8 cellular contexts compared by ENCODE assay signal in genomic region chr6:136792945-136793289, GRCh38. TPM values are rescaled to one million over a fixed set of nuclear protein-coding genes. Genes with fewer than 3 reads are reported as not detected.
A peak's percentile ranks its signal among the peaks of the same experiment; 100 is the strongest.
DNase-seq lines count a peak whose midpoint lies in the region; ATAC-seq and TF ChIP-seq lines count a peak whose summit lies in the region.

No MANE protein-coding gene starts in this region.

- H3K9ac ChIP-seq in HUES64 (ENCODE audit: low read depth, low read length), result peak overlapping the region; percentile 67

- peak overlapping the region; percentile 89 for H2AFZ ChIP-seq in OCI-LY7 (ENCODE audit: low read length)

- H3K36me3 ChIP-seq in HUES64 (ENCODE audit: insufficient read depth, low read length), result no peaks in the 10 kb centered on the region
- 0 out of 2 replicates have a peak, but pooled peaks cover 5% of the 10 kb centered on the region for H3K36me3 ChIP-seq in OCI-LY7 (ENCODE audit: insufficient read depth, low read length)
- no peaks in the 10 kb centered on the region for H3K36me3 ChIP-seq in esophagus (ENCODE audit: control insufficient read depth in 2 of 2, insufficient read depth in 2 of 2, low read length in 1 of 2)
- no peaks in the 10 kb centered on the region for H3K36me3 ChIP-seq in muscle layer of duodenum (ENCODE audit: control insufficient read depth in 1 of 2, insufficient read depth in 2 of 2, low read length in 2 of 2)

- peaks cover 48% of the 10 kb centered on the region for H3K27me3 ChIP-seq in HUES64 (ENCODE audit: insufficient read depth, low read length)
- no peaks in the 10 kb centered on the region for H3K27me3 ChIP-seq in esophagus (ENCODE audit: control insufficient read depth in 1 of 2, insufficient read depth in 2 of 2, low read length in 2 of 2)
- no peaks in the 10 kb centered on the region for H3K27me3 ChIP-seq in muscle layer of duodenum (ENCODE audit: low read depth, low read length)

- POLR2A ChIA-PET in OCI-LY7 (lab: Charles Lee), result interaction anchor here (0.6 to 9.6 kb wide), 10 partner anchors 9 to 151 kb away, joined by 3 to 156 read pairs (median 8); no protein-coding TSS in a partner anchor

- peak overlapping the region; percentile 68 for H3K4me3 ChIP-seq in HUES64 (ENCODE audit: low read length)
- H3K4me3 ChIP-seq in OCI-LY7 (ENCODE audit: low read depth, low read length, poor library complexity, severe bottlenecking), result peak overlapping the region; percentile 94
- H3K4me3 ChIP-seq in esophagus (ENCODE audit: low read depth in 1 of 2, low read length in 2 of 2), result peak overlapping the region; percentile 81 to 96
- H3K4me3 ChIP-seq in muscle layer of duodenum (ENCODE audit: low read depth in 1 of 2, low read length in 2 of 2), result peak overlapping the region; percentile 87 to 94

- CTCF ChIA-PET in OCI-LY7 (lab: Charles Lee; ENCODE audit: unreplicated experiment), result interaction anchor here (0.6 to 2.1 kb wide), 16 partner anchors 29 to 209 kb away, joined by 3 to 68 read pairs (median 4); no protein-coding TSS in a partner anchor

- H3K27ac ChIP-seq in HUES64 (ENCODE audit: low read depth, low read length), result no peak overlapping the region
- peak overlapping the region; percentile 86 for H3K27ac ChIP-seq in OCI-LY7 (ENCODE audit: low read depth, low read length, poor library complexity, severe bottlenecking)
- H3K27ac ChIP-seq in esophagus (ENCODE audit: low read depth in 2 of 2, low read length in 1 of 2), result peak overlapping the region; percentile 94 to 95
- peak overlapping the region; percentile 92 for H3K27ac ChIP-seq in muscle layer of duodenum (ENCODE audit: low read length)

- DNase-seq in DMS 273 treated with DMSO at 0.1 percent for 48 hours (lab: John Stamatoyannopoulos, UW) (peak; percentile 69), OCI-LY7 (ENCODE audit: low spot score) (peak; percentile 93)
- DNase-seq in activated T-cell treated with anti-CD3 and anti-CD28 coated beads, Interleukin-2, amount 50 U/mL, for 1 hour, result peak; percentile 98
- peak; percentile 81 to 85 for DNase-seq in stimulated activated CD8-positive, alpha-beta memory T cell treated with anti-CD3 and anti-CD28 coated beads, Interleukin-7, amount 100 ng/mL, for 48 hours (ENCODE audit: extremely low read depth in 1 of 2, low read depth in 1 of 2)

- peak; percentile 83 for TF ChIP-seq CTCF in OCI-LY7 (conservative IDR thresholded peaks at IDR 0.05; ENCODE audit: low read length)

- peaks cover 32% of the 10 kb centered on the region for H3K79me2 ChIP-seq in OCI-LY7 (ENCODE audit: insufficient read depth, low read depth, low read length)

- H3K9me3 ChIP-seq in HUES64 (ENCODE audit: insufficient read depth, low read depth, low read length) (no peaks in the 10 kb centered on the region), OCI-LY7 (ENCODE audit: low read length) (no peaks in the 10 kb centered on the region), esophagus (ENCODE audit: control insufficient read depth in 2 of 2, insufficient read depth in 1 of 2, low read depth in 1 of 2, low read length in 1 of 2) (no peaks in the 10 kb centered on the region), muscle layer of duodenum (ENCODE audit: control insufficient read depth in 1 of 2, low read length in 2 of 2) (no peaks in the 10 kb centered on the region)

- H4K20me1 ChIP-seq in OCI-LY7 (ENCODE audit: insufficient read depth, low read length), result no peaks in the 10 kb centered on the region

- 2% methylated on average over 29 of the region's 29 CpGs for WGBS in HUES64
- WGBS in esophagus, 2 donors, result 0% methylated on average over 29 of the region's 29 CpGs

- H3K4me1 ChIP-seq in HUES64 (ENCODE audit: insufficient read depth, low read length) (0 out of 2 replicates have a peak, but pooled peaks cover 3% of the 10 kb centered on the region), OCI-LY7 (ENCODE audit: insufficient read depth, low read length, poor library complexity, severe bottlenecking) (peaks cover 32% of the 10 kb centered on the region), esophagus (ENCODE audit: control insufficient read depth in 2 of 2, insufficient read depth in 2 of 2, low read length in 1 of 2) (no peaks in the 10 kb centered on the region), muscle layer of duodenum (ENCODE audit: control insufficient read depth in 1 of 2, insufficient read depth in 2 of 2, low read length in 2 of 2) (peaks cover 5% of the 10 kb centered on the region in 2 donors)

- no peaks in the 10 kb centered on the region for H3K9me2 ChIP-seq in OCI-LY7 (ENCODE audit: insufficient read depth, low read length)

- BruUV-seq in OCI-LY7 (replicated peaks; lab: Mats Ljungman, UMichigan), result no TSS peak

- peak; percentile 53 for ATAC-seq in GM21515 (IDR thresholded peaks at IDR 0.05; ENCODE audit: unreplicated experiment)

- intact Hi-C loops in OCI-LY7 (cut with micrococcal nuclease; ENCODE audit: unreplicated experiment), result loop anchor here (1.0 to 10.0 kb wide), 6 partner anchors 41 to 508 kb away; partner anchors contain the start of gene BCLAF1

- H3K4me2 ChIP-seq in OCI-LY7 (ENCODE audit: low read length), result peak overlapping the region; percentile 89

RNA-seq across cellular contexts. Expression of gene MAP3K5, which starts 0.6 kb away (rescaled TPM):
- polyA plus RNA-seq in HUES64 (2013, experiment 1 of 2), result 0.85 TPM
- 0.76 TPM for polyA plus RNA-seq in HUES64 (2013, experiment 2 of 2)
- total RNA-seq in OCI-LY7 (2014; rRNA removed; shearing (Covaris generic)), result 12.0 and 13.8 TPM in 2 replicates
- total RNA-seq in OCI-LY7 (2022), result 16.6 and 17.1 TPM in 2 replicates
- polyA plus RNA-seq in esophagus, result 1 to 10 TPM; 5.2 to 5.6 TPM

RNA-seq across cellular contexts. Expression of gene PEX7, which starts 29.5 kb away (rescaled TPM):
- 5.7 TPM for polyA plus RNA-seq in HUES64 (2013, experiment 1 of 2)
- polyA plus RNA-seq in HUES64 (2013, experiment 2 of 2), result 7.7 TPM
- 7.3 and 8.4 TPM in 2 replicates for total RNA-seq in OCI-LY7 (2014; rRNA removed; shearing (Covaris generic))
- 5.8 and 7.9 TPM in 2 replicates for total RNA-seq in OCI-LY7 (2022)
- 1 to 10 TPM; 2.0 to 7.0 TPM for polyA plus RNA-seq in esophagus
